In the genomic region with DNA sequence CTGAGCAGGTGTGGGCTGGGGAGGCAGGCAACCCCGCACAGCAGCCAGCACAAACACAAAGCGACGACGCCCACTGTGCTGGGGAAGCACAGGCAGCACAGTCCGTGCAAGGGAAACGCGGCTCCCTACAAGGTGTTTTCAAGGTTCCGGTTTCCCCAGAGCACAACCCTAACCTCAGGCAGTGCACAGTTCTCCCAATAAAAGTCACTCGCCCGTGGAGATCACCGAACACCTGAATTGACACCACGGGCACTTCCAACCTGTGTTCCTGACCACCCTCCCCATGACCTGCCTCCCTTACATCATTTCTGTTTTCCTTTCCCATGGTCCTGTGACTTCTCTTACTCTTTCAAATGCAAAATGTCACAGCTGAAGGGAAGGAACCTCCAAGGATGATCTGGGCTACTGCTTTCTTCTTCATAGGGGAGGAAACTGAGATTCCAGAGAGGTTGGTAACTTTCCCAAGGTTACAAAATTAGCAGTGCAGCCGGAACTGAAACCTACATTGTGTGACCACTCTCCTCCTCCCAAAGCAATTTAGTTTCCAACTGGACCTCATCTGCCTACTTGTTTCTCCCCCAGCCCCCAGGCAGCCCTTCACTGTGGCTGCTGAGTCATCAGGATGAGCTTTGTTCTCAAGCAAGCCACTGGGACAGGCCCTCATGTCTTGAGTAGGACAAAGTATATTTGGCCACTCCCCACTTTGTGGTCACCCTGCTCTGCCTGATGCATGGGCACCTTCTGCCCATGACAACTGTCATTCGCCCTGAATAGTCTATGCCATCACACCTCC, we compare ENCODE assay signal across 1 cellular context.
TF ChIP-seq lines count a peak whose summit lies in the region.

No MANE protein-coding gene starts in this region.

TF ChIP-seq in GM12878, 131 proteins besides CTCF, POLR2A, EP300 and RAD21 (continued from another document and continues in another):
- TF ChIP-seq EED (IDR thresholded peaks at IDR 0.05; ENCODE audit: low read depth) (peak; percentile 95), MTA3 (IDR thresholded peaks at IDR 0.05; ENCODE audit: borderline replicate concordance, low read length) (peak; percentile 83; the same call in 1 of the 2 replicates), NRF1 (conservative IDR thresholded peaks at IDR 0.05; ENCODE audit: low read depth, low read length) (no peak), PML (IDR thresholded peaks at IDR 0.05; ENCODE audit: low read length) (peak; percentile 31; the same call in 1 of the 2 replicates), DPF2 (IDR thresholded peaks at IDR 0.05) (peak; percentile 70), SUZ12 (IDR thresholded peaks at IDR 0.05; ENCODE audit: unreplicated experiment) (no peak), SMC3 (IDR thresholded peaks at IDR 0.05; ENCODE audit: borderline replicate concordance, low read length) (no peak), TAF1 (IDR thresholded peaks at IDR 0.05; ENCODE audit: borderline replicate concordance, low read depth, low read length) (no peak), SREBF1 (IDR thresholded peaks at IDR 0.05; ENCODE audit: low read length) (no peak), BCL11A (IDR thresholded peaks at IDR 0.05; ENCODE audit: low read depth, low read length) (peak; percentile 61), GABPA (IDR thresholded peaks at IDR 0.05; ENCODE audit: low read depth) (no peak), WRNIP1 (IDR thresholded peaks at IDR 0.05; ENCODE audit: borderline replicate concordance, low read depth, low read length) (no peak), ATF7 (IDR thresholded peaks at IDR 0.05; ENCODE audit: low read depth) (peak; percentile 68), CREB1 (IDR thresholded peaks at IDR 0.05; ENCODE audit: low read depth) (peak; percentile 28; the same call in 1 of the 2 replicates), STAT3 (IDR thresholded peaks at IDR 0.05; ENCODE audit: low read depth, low read length) (no peak), BMI1 (IDR thresholded peaks at IDR 0.05; ENCODE audit: borderline replicate concordance) (no peak), JUNB (IDR thresholded peaks at IDR 0.05) (peak; percentile 51; the same call in 1 of the 2 replicates), KLF5 (IDR thresholded peaks at IDR 0.05; ENCODE audit: partially characterized antibody) (no peak), CBX5 (IDR thresholded peaks at IDR 0.05; ENCODE audit: low read depth) (0 out of 2 replicates have a peak, but pooled peaks have one; percentile 35), SPI1 (IDR thresholded peaks at IDR 0.05; ENCODE audit: borderline replicate concordance, insufficient read depth, low read depth, low read length) (peak; percentile 62; the same call in 1 of the 2 replicates), PAX8 (IDR thresholded peaks at IDR 0.05) (no peak), CHD1 (IDR thresholded peaks at IDR 0.05; ENCODE audit: low read depth, low read length) (no peak), JUND (IDR thresholded peaks at IDR 0.05; ENCODE audit: low read depth, low read length) (no peak), YY1 (IDR thresholded peaks at IDR 0.05; ENCODE audit: low read depth, low read length) (0 out of 2 replicates have a peak, but pooled peaks have one; percentile 15), HCFC1 (IDR thresholded peaks at IDR 0.05; ENCODE audit: low read length) (no peak), IKZF1 (conservative IDR thresholded peaks at IDR 0.05) (peak; percentile 97), HDAC6 (IDR thresholded peaks at IDR 0.05; ENCODE audit: unreplicated experiment) (no peak), POLR2AphosphoS5 (IDR thresholded peaks at IDR 0.05; ENCODE audit: low read length) (peak; percentile 55; the same call in 1 of the 2 replicates), ZNF622 (IDR thresholded peaks at IDR 0.05) (no peak), IRF4 (IDR thresholded peaks at IDR 0.05; ENCODE audit: low read depth, low read length) (peak; percentile 47; the same call in 1 of the 2 replicates), KAT2A (conservative IDR thresholded peaks at IDR 0.05; ENCODE audit: control insufficient read depth, low read depth, low read length) (no peak), SRF (IDR thresholded peaks at IDR 0.05; ENCODE audit: low read depth in 2 of 2, low read length in 2 of 2) (0 out of 4 replicates have a peak, but pooled peaks of 1 of the 2 experiments have one; percentile 4), CBFB (IDR thresholded peaks at IDR 0.05; ENCODE audit: low read depth) (peak; percentile 42; the same call in 1 of the 2 replicates), BACH1 (IDR thresholded peaks at IDR 0.05; ENCODE audit: borderline replicate concordance) (peak; percentile 88; the same call in 1 of the 2 replicates), RB1 (IDR thresholded peaks at IDR 0.05; ENCODE audit: borderline replicate concordance) (no peak), SREBF2 (IDR thresholded peaks at IDR 0.05; ENCODE audit: low read length) (no peak), MXI1 (IDR thresholded peaks at IDR 0.05; ENCODE audit: low read depth, low read length) (no peak), GATAD2B (conservative IDR thresholded peaks at IDR 0.05; ENCODE audit: low read depth) (peak; percentile 88), ZSCAN29 (IDR thresholded peaks at IDR 0.05) (no peak), ZNF384 (IDR thresholded peaks at IDR 0.05; ENCODE audit: borderline replicate concordance, low read depth, low read length) (no peak), LARP7 (IDR thresholded peaks at IDR 0.05) (no peak)
- TF ChIP-seq, protein P1, sequence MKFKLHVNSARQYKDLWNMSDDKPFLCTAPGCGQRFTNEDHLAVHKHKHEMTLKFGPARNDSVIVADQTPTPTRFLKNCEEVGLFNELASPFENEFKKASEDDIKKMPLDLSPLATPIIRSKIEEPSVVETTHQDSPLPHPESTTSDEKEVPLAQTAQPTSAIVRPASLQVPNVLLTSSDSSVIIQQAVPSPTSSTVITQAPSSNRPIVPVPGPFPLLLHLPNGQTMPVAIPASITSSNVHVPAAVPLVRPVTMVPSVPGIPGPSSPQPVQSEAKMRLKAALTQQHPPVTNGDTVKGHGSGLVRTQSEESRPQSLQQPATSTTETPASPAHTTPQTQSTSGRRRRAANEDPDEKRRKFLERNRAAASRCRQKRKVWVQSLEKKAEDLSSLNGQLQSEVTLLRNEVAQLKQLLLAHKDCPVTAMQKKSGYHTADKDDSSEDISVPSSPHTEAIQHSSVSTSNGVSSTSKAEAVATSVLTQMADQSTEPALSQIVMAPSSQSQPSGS (IDR thresholded peaks at IDR 0.05; ENCODE audit: low read length): peak; percentile 81; the same call in 1 of the 2 replicates
- TF ChIP-seq, protein P2, sequence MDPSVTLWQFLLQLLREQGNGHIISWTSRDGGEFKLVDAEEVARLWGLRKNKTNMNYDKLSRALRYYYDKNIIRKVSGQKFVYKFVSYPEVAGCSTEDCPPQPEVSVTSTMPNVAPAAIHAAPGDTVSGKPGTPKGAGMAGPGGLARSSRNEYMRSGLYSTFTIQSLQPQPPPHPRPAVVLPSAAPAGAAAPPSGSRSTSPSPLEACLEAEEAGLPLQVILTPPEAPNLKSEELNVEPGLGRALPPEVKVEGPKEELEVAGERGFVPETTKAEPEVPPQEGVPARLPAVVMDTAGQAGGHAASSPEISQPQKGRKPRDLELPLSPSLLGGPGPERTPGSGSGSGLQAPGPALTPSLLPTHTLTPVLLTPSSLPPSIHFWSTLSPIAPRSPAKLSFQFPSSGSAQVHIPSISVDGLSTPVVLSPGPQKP (IDR thresholded peaks at IDR 0.05; ENCODE audit: low read depth, low read length): no peak
- TF ChIP-seq, protein P3, sequence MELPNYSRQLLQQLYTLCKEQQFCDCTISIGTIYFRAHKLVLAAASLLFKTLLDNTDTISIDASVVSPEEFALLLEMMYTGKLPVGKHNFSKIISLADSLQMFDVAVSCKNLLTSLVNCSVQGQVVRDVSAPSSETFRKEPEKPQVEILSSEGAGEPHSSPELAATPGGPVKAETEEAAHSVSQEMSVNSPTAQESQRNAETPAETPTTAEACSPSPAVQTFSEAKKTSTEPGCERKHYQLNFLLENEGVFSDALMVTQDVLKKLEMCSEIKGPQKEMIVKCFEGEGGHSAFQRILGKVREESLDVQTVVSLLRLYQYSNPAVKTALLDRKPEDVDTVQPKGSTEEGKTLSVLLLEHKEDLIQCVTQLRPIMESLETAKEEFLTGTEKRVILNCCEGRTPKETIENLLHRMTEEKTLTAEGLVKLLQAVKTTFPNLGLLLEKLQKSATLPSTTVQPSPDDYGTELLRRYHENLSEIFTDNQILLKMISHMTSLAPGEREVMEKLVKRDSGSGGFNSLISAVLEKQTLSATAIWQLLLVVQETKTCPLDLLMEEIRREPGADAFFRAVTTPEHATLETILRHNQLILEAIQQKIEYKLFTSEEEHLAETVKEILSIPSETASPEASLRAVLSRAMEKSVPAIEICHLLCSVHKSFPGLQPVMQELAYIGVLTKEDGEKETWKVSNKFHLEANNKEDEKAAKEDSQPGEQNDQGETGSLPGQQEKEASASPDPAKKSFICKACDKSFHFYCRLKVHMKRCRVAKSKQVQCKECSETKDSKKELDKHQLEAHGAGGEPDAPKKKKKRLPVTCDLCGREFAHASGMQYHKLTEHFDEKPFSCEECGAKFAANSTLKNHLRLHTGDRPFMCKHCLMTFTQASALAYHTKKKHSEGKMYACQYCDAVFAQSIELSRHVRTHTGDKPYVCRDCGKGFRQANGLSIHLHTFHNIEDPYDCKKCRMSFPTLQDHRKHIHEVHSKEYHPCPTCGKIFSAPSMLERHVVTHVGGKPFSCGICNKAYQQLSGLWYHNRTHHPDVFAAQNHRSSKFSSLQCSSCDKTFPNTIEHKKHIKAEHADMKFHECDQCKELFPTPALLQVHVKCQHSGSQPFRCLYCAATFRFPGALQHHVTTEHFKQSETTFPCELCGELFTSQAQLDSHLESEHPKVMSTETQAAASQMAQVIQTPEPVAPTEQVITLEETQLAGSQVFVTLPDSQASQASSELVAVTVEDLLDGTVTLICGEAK (IDR thresholded peaks at IDR 0.05; ENCODE audit: borderline replicate concordance): no peak
- TF ChIP-seq, protein P4, sequence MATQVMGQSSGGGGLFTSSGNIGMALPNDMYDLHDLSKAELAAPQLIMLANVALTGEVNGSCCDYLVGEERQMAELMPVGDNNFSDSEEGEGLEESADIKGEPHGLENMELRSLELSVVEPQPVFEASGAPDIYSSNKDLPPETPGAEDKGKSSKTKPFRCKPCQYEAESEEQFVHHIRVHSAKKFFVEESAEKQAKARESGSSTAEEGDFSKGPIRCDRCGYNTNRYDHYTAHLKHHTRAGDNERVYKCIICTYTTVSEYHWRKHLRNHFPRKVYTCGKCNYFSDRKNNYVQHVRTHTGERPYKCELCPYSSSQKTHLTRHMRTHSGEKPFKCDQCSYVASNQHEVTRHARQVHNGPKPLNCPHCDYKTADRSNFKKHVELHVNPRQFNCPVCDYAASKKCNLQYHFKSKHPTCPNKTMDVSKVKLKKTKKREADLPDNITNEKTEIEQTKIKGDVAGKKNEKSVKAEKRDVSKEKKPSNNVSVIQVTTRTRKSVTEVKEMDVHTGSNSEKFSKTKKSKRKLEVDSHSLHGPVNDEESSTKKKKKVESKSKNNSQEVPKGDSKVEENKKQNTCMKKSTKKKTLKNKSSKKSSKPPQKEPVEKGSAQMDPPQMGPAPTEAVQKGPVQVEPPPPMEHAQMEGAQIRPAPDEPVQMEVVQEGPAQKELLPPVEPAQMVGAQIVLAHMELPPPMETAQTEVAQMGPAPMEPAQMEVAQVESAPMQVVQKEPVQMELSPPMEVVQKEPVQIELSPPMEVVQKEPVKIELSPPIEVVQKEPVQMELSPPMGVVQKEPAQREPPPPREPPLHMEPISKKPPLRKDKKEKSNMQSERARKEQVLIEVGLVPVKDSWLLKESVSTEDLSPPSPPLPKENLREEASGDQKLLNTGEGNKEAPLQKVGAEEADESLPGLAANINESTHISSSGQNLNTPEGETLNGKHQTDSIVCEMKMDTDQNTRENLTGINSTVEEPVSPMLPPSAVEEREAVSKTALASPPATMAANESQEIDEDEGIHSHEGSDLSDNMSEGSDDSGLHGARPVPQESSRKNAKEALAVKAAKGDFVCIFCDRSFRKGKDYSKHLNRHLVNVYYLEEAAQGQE (IDR thresholded peaks at IDR 0.05; ENCODE audit: low read depth, low read length): no peak
- TF ChIP-seq, protein P5, sequence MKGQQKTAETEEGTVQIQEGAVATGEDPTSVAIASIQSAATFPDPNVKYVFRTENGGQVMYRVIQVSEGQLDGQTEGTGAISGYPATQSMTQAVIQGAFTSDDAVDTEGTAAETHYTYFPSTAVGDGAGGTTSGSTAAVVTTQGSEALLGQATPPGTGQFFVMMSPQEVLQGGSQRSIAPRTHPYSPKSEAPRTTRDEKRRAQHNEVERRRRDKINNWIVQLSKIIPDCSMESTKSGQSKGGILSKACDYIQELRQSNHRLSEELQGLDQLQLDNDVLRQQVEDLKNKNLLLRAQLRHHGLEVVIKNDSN (IDR thresholded peaks at IDR 0.05; ENCODE audit: borderline replicate concordance, extremely low read length, insufficient read depth, low read depth, low read length): no peak
- TF ChIP-seq, protein P6, sequence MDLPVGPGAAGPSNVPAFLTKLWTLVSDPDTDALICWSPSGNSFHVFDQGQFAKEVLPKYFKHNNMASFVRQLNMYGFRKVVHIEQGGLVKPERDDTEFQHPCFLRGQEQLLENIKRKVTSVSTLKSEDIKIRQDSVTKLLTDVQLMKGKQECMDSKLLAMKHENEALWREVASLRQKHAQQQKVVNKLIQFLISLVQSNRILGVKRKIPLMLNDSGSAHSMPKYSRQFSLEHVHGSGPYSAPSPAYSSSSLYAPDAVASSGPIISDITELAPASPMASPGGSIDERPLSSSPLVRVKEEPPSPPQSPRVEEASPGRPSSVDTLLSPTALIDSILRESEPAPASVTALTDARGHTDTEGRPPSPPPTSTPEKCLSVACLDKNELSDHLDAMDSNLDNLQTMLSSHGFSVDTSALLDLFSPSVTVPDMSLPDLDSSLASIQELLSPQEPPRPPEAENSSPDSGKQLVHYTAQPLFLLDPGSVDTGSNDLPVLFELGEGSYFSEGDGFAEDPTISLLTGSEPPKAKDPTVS (IDR thresholded peaks at IDR 0.05; ENCODE audit: low read depth, low read length): no peak
- TF ChIP-seq, protein P7, sequence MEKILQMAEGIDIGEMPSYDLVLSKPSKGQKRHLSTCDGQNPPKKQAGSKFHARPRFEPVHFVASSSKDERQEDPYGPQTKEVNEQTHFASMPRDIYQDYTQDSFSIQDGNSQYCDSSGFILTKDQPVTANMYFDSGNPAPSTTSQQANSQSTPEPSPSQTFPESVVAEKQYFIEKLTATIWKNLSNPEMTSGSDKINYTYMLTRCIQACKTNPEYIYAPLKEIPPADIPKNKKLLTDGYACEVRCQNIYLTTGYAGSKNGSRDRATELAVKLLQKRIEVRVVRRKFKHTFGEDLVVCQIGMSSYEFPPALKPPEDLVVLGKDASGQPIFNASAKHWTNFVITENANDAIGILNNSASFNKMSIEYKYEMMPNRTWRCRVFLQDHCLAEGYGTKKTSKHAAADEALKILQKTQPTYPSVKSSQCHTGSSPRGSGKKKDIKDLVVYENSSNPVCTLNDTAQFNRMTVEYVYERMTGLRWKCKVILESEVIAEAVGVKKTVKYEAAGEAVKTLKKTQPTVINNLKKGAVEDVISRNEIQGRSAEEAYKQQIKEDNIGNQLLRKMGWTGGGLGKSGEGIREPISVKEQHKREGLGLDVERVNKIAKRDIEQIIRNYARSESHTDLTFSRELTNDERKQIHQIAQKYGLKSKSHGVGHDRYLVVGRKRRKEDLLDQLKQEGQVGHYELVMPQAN (conservative IDR thresholded peaks at IDR 0.05): no peak
